Comparison of ENCODE assay signal across 8 cellular contexts in the genomic region with DNA sequence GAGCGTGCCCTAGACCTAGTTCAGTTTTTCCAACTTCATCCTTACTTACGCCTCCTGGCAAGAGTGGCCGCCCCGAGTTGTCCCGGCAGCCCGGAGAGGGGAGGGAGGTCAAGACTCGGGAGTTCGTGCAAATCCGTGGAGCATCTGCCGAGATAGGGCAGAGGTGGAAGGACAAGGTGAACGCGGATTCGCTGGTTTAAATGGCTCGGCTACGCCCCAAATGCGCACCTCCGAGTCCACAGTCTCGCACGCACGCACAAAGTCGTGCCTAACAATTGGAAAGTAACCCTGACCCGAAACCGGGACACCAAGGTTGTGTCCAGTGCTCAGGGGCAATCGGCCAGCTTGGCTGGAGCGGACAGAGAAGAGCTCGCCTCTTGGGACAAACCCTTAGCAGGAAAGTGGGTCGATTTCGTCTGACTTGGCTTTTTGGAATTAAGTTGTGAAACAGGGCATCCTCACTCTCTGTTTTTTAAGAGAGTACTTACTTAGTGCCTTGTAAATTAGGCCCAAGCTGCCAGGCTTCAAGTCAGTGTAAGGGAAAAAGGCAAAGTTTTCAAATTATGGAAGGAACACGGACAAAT. TPM values are rescaled to one million over a fixed set of nuclear protein-coding genes. Genes with fewer than 3 reads are reported as not detected.
A peak's percentile ranks its signal among the peaks of the same experiment; 100 is the strongest.
DNase-seq lines count a peak whose midpoint lies in the region; ATAC-seq and TF ChIP-seq lines count a peak whose summit lies in the region.

No MANE protein-coding gene starts in this region.

- H3K9me3 ChIP-seq in HEK293 (ENCODE audit: control insufficient read depth, insufficient read depth, low read depth, low read length) (no peaks in the 10 kb centered on the region), Loucy (ENCODE audit: insufficient read depth, low read depth, low read length) (no peaks in the 10 kb centered on the region), sigmoid colon (no peaks in the 10 kb centered on the region)

- no peaks in the 10 kb centered on the region for H3F3A ChIP-seq in Loucy (ENCODE audit: low read depth)

- no peaks in the 10 kb centered on the region for H3K9me3 Mint-ChIP-seq in activated T-helper 2 cell treated with anti-CD3 and anti-CD28 coated beads, Interferon-gamma antibody, Interleukin-2, Interleukin-4, amounts not matched to agents 10 μg/mL and 5 μg/mL and 100 μg/mL, durations not matched to agents 14 hours and 24 hours and 36 hours

- peaks cover 2% of the 10 kb centered on the region for H3K27me3 Mint-ChIP-seq in activated T-helper 2 cell treated with anti-CD3 and anti-CD28 coated beads, Interferon-gamma antibody, Interleukin-2, Interleukin-4, amounts not matched to agents 10 μg/mL and 5 μg/mL and 100 μg/mL, durations not matched to agents 14 hours and 24 hours and 36 hours (ENCODE audit: low read depth)

- peak overlapping the region; percentile 89 for H3K4me3 Mint-ChIP-seq in activated T-helper 2 cell treated with anti-CD3 and anti-CD28 coated beads, Interferon-gamma antibody, Interleukin-2, Interleukin-4, amounts not matched to agents 10 μg/mL and 5 μg/mL and 100 μg/mL, durations not matched to agents 14 hours and 24 hours and 36 hours (ENCODE audit: low read depth)

- H3K27ac Mint-ChIP-seq in activated T-helper 2 cell treated with anti-CD3 and anti-CD28 coated beads, Interferon-gamma antibody, Interleukin-2, Interleukin-4, amounts not matched to agents 10 μg/mL and 5 μg/mL and 100 μg/mL, durations not matched to agents 14 hours and 24 hours and 36 hours = peak overlapping the region; percentile 97

- peaks cover 26% of the 10 kb centered on the region for H3K4me1 Mint-ChIP-seq in activated T-helper 2 cell treated with anti-CD3 and anti-CD28 coated beads, Interferon-gamma antibody, Interleukin-2, Interleukin-4, amounts not matched to agents 10 μg/mL and 5 μg/mL and 100 μg/mL, durations not matched to agents 14 hours and 24 hours and 36 hours (ENCODE audit: low read depth)

- H3K9ac ChIP-seq in Loucy (ENCODE audit: low read depth, low read length, poor library complexity, severe bottlenecking) = peak overlapping the region; percentile 90

- H3K36me3 ChIP-seq in HEK293 (ENCODE audit: control insufficient read depth in 2 of 2, insufficient read depth in 1 of 2, low read length in 2 of 2) = peaks cover 9 to 10% of the 10 kb centered on the region in 2 experiments; a peak in 2 of 3 replicates
- H3K36me3 ChIP-seq in Loucy (ENCODE audit: insufficient read depth, low read length) = peaks cover 8% of the 10 kb centered on the region; the same call in 1 of the 2 replicates
- H3K36me3 ChIP-seq in sigmoid colon = peaks cover 0 to 10% (median 0%) of the 10 kb centered on the region in 4 donors

- no peaks in the 10 kb centered on the region for H3K27me3 ChIP-seq in Loucy (ENCODE audit: insufficient read depth, low read length, poor library complexity, severe bottlenecking)
- no peaks in the 10 kb centered on the region for H3K27me3 ChIP-seq in sigmoid colon

- TF ChIP-seq CTCF in HEK293 (tag by site-specific recombination; IDR thresholded peaks at IDR 0.05) = 0 out of 2 replicates have a peak, but pooled peaks have one; percentile 26
- TF ChIP-seq CTCF in Loucy (conservative IDR thresholded peaks at IDR 0.05; ENCODE audit: low read length) = no peak
- TF ChIP-seq CTCF in sigmoid colon (IDR thresholded peaks at IDR 0.05) = no peak

- peaks cover 9% of the 10 kb centered on the region; the same call in 1 of the 2 replicates for H3K4me1 ChIP-seq in HEK293 (ENCODE audit: control insufficient read depth, insufficient read depth, low read length)
- H3K4me1 ChIP-seq in Loucy (ENCODE audit: insufficient read depth, low read length, poor library complexity, severe bottlenecking) = peaks cover 43% of the 10 kb centered on the region
- H3K4me1 ChIP-seq in sigmoid colon = peaks cover 0 to 34% (median 27%) of the 10 kb centered on the region in 4 donors

- H3K79me2 ChIP-seq in Loucy (ENCODE audit: insufficient read depth, low read length) = peaks cover 37% of the 10 kb centered on the region

- 2 to 4% methylated on average over 29 of the region's 29 CpGs for WGBS in sigmoid colon, 2 donors

- peak; percentile 24 to 66 for ATAC-seq in left cardiac atrium

- H4K20me1 ChIP-seq in Loucy (ENCODE audit: insufficient read depth, low read length, poor library complexity, severe bottlenecking) = peaks cover 37% of the 10 kb centered on the region

- peaks cover 22% of the 10 kb centered on the region for H3K36me3 Mint-ChIP-seq in activated T-helper 2 cell treated with anti-CD3 and anti-CD28 coated beads, Interferon-gamma antibody, Interleukin-2, Interleukin-4, amounts not matched to agents 10 μg/mL and 5 μg/mL and 100 μg/mL, durations not matched to agents 14 hours and 24 hours and 36 hours (ENCODE audit: low read depth)

- CTCF ChIA-PET in HEK293 (lab: Yijun Ruan, JAX) = interaction anchor here (0.5 to 2.2 kb wide), 3 partner anchors 11 to 661 kb away, joined by 4 to 6 read pairs (median 4); no protein-coding TSS in a partner anchor

- peak; percentile 31 to 48 (median 44) for DNase-seq in activated CD4-positive, CD25-positive, alpha-beta regulatory T cell (lab: John Stamatoyannopoulos, UW)
- no peak for DNase-seq in activated CD4-positive, CD25-positive, alpha-beta regulatory T cell treated with anti-CD3 and anti-CD28 coated beads, Interleukin-2, amount 50 U/mL, for 72 hours
- DNase-seq in activated T-helper 2 cell treated with anti-CD3 and anti-CD28 coated beads, Interferon-gamma antibody, Interleukin-2, Interleukin-4, amounts not matched to agents 10 μg/mL and 5 μg/mL and 100 μg/mL, durations not matched to agents 14 hours and 24 hours and 36 hours (ENCODE audit: low spot score) = no peak
- DNase-seq in left cardiac atrium (peak; percentile 77), sigmoid colon (peak; percentile 88)
- no peak for DNase-seq in effector CD4-positive, alpha-beta T cell

- TF ChIP-seq EP300 in sigmoid colon (IDR thresholded peaks at IDR 0.05) = no peak

- peak overlapping the region; percentile 81 for H2AFZ ChIP-seq in Loucy (ENCODE audit: low read length)

- TF ChIP-seq POLR2A in sigmoid colon (IDR thresholded peaks at IDR 0.05) = no peak

- H3K4me3 ChIP-seq in HEK293 (ENCODE audit: low read depth, low read length) = peak overlapping the region; percentile 81
- H3K4me3 ChIP-seq in Loucy (ENCODE audit: low read length, poor library complexity, severe bottlenecking) = peak overlapping the region; percentile 92
- peak overlapping the region; percentile 56 to 87 (median 80) for H3K4me3 ChIP-seq in sigmoid colon

- peak overlapping the region; percentile 88 for H3K27ac ChIP-seq in HEK293 (ENCODE audit: extremely low read depth, low read depth, low read length)
- peak overlapping the region; percentile 85 to 99 (median 95) for H3K27ac ChIP-seq in sigmoid colon

- peak overlapping the region; percentile 98 for H3K4me2 ChIP-seq in Loucy (ENCODE audit: low read depth, low read length, poor library complexity, severe bottlenecking)

- POLR2A ChIA-PET in HEK293 (lab: Yijun Ruan, JAX) = no interaction called here

- intact Hi-C loops in activated T-helper 2 cell treated with anti-CD3 and anti-CD28 coated beads, Interferon-gamma antibody, Interleukin-2, Interleukin-4, amounts not matched to agents 10 μg/mL and 5 μg/mL and 100 μg/mL, durations not matched to agents 14 hours and 24 hours and 36 hours (cut with micrococcal nuclease) = loop anchor here (2.0 to 10.0 kb wide), 3 partner anchors 101 to 454 kb away; a partner anchor contains a TSS
- intact Hi-C loops in left cardiac atrium (cut with DNase I) = loop anchor here in 1 of 2 donors (2.0 kb wide), 1 partner anchor 136 kb away; a partner anchor contains a TSS
- intact Hi-C loops in sigmoid colon (cut with DNase I) = loop anchor here (2.0 to 10.0 kb wide), 3 partner anchors 134 to 566 kb away; a partner anchor contains a TSS

- H3K9me2 ChIP-seq in Loucy (replicated peaks; ENCODE audit: low read depth, low read length) = no peaks in the 10 kb centered on the region

TF ChIP-seq in HEK293, 187 proteins besides CTCF, POLR2A, EP300 and RAD21 (continues in another document):
- TF ChIP-seq, protein P1, sequence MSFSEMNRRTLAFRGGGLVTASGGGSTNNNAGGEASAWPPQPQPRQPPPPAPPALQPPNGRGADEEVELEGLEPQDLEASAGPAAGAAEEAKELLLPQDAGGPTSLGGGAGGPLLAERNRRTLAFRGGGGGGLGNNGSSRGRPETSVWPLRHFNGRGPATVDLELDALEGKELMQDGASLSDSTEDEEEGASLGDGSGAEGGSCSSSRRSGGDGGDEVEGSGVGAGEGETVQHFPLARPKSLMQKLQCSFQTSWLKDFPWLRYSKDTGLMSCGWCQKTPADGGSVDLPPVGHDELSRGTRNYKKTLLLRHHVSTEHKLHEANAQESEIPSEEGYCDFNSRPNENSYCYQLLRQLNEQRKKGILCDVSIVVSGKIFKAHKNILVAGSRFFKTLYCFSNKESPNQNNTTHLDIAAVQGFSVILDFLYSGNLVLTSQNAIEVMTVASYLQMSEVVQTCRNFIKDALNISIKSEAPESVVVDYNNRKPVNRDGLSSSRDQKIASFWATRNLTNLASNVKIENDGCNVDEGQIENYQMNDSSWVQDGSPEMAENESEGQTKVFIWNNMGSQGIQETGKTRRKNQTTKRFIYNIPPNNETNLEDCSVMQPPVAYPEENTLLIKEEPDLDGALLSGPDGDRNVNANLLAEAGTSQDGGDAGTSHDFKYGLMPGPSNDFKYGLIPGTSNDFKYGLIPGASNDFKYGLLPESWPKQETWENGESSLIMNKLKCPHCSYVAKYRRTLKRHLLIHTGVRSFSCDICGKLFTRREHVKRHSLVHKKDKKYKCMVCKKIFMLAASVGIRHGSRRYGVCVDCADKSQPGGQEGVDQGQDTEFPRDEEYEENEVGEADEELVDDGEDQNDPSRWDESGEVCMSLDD (tag by site-specific recombination; IDR thresholded peaks at IDR 0.05) = peak; percentile 44; the same call in 1 of the 2 replicates
- TF ChIP-seq ZNF558 (tag by site-specific recombination; IDR thresholded peaks at IDR 0.05) (no peak), MYNN (tag by site-specific recombination; IDR thresholded peaks at IDR 0.05; ENCODE audit: borderline replicate concordance) (no peak)

RNA-seq across cellular contexts. Expression of a gene that starts 0.7 kb away (rescaled TPM):
- total RNA-seq in activated T-helper 2 cell treated with anti-CD3 and anti-CD28 coated beads, Interferon-gamma antibody, Interleukin-2, Interleukin-4, amounts not matched to agents 10 μg/mL and 5 μg/mL and 100 μg/mL, durations not matched to agents 14 hours and 24 hours and 36 hours = 75.2 TPM in 2 replicates
- total RNA-seq in left cardiac atrium = 10 to 100 TPM; 31.6 to 46.9 TPM
- total RNA-seq in sigmoid colon = 100 to 1,000 TPM in 1 of 4 donors, 10 to 100 TPM in 3; 89.2 to 204 (median 95.7) TPM
- 10 to 100 TPM; 22.8 to 33.2 (median 23.8) TPM for polyA plus RNA-seq in sigmoid colon

RNA-seq across cellular contexts. Expression of a gene that starts 42.5 kb away (rescaled TPM):
- total RNA-seq in activated T-helper 2 cell treated with anti-CD3 and anti-CD28 coated beads, Interferon-gamma antibody, Interleukin-2, Interleukin-4, amounts not matched to agents 10 μg/mL and 5 μg/mL and 100 μg/mL, durations not matched to agents 14 hours and 24 hours and 36 hours = 1.2 and 1.4 TPM in 2 replicates
- total RNA-seq in left cardiac atrium (not detected), sigmoid colon (not detected)
- polyA plus RNA-seq in sigmoid colon = under 1 TPM in 1 of 3 donors, not detected in 2; 0.29 TPM

Comparison
In these comparisons a context has a peak if more than half of its experiments do, and no peak if none do; other contexts are left out.
1. DNase-seq: peak in activated CD4-positive, CD25-positive, alpha-beta regulatory T cell (4 of 4), left cardiac atrium (single experiment) and sigmoid colon (single experiment); none in activated CD4-positive, CD25-positive, alpha-beta regulatory T cell treated with anti-CD3 and anti-CD28 coated beads, Interleukin-2, amount 50 U/mL, for 72 hours (single experiment), activated T-helper 2 cell treated with anti-CD3 and anti-CD28 coated beads, Interferon-gamma antibody, Interleukin-2, Interleukin-4, amounts not matched to agents 10 μg/mL and 5 μg/mL and 100 μg/mL, durations not matched to agents 14 hours and 24 hours and 36 hours (single experiment) and effector CD4-positive, alpha-beta T cell (single experiment).
2. Peak in every context shown above with its lines, with median percentiles within 50 percentile points of each other: H3K4me3 ChIP-seq.